ENCODE assay signal across 1 cellular context in the genomic region with DNA sequence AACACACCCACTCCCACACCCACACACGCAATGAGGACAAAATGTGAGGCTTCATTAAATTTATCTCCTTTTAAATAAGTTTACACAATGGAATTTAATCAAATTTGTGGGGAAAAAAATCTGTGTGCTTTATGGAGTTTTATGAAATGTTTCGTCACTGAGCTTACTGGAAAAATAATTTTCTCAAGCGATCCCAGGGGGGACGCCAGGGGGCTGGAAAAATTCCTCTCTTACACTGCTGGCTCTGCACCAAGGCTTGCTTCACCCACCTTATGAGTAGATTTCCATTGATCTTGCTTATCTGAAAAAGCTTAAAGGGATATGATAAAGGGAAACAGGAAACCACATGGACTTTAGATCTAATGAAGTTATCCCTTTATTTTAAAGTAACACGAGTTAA.
TF ChIP-seq lines count a peak whose summit lies in the region.

No MANE protein-coding gene starts in this region.

TF ChIP-seq in HepG2, 621 proteins besides CTCF, POLR2A, EP300 and RAD21 (continued from another document):
- TF ChIP-seq, protein P1, sequence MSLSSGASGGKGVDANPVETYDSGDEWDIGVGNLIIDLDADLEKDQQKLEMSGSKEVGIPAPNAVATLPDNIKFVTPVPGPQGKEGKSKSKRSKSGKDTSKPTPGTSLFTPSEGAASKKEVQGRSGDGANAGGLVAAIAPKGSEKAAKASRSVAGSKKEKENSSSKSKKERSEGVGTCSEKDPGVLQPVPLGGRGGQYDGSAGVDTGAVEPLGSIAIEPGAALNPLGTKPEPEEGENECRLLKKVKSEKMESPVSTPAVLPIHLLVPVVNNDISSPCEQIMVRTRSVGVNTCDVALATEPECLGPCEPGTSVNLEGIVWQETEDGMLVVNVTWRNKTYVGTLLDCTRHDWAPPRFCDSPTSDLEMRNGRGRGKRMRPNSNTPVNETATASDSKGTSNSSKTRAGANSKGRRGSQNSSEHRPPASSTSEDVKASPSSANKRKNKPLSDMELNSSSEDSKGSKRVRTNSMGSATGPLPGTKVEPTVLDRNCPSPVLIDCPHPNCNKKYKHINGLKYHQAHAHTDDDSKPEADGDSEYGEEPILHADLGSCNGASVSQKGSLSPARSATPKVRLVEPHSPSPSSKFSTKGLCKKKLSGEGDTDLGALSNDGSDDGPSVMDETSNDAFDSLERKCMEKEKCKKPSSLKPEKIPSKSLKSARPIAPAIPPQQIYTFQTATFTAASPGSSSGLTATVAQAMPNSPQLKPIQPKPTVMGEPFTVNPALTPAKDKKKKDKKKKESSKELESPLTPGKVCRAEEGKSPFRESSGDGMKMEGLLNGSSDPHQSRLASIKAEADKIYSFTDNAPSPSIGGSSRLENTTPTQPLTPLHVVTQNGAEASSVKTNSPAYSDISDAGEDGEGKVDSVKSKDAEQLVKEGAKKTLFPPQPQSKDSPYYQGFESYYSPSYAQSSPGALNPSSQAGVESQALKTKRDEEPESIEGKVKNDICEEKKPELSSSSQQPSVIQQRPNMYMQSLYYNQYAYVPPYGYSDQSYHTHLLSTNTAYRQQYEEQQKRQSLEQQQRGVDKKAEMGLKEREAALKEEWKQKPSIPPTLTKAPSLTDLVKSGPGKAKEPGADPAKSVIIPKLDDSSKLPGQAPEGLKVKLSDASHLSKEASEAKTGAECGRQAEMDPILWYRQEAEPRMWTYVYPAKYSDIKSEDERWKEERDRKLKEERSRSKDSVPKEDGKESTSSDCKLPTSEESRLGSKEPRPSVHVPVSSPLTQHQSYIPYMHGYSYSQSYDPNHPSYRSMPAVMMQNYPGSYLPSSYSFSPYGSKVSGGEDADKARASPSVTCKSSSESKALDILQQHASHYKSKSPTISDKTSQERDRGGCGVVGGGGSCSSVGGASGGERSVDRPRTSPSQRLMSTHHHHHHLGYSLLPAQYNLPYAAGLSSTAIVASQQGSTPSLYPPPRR (CRISPR knock-in tag; IDR thresholded peaks at IDR 0.05; ENCODE audit: borderline replicate concordance) = no peak
- TF ChIP-seq SMAD1 (CRISPR knock-in tag; IDR thresholded peaks at IDR 0.05; ENCODE audit: borderline replicate concordance, low read depth) (no peak), ZBTB20 (CRISPR knock-in tag; IDR thresholded peaks at IDR 0.05; ENCODE audit: borderline replicate concordance, low read depth) (no peak), ELF1 (CRISPR knock-in tag; IDR thresholded peaks at IDR 0.05) (no peak), HNRNPK (IDR thresholded peaks at IDR 0.05; ENCODE audit: low read depth, low read length, poor library complexity, severe bottlenecking) (no peak), HNRNPH1 (optimal IDR thresholded peaks at IDR 0.05; ENCODE audit: low read depth, low read length) (no peak), ZNF550 (CRISPR knock-in tag; IDR thresholded peaks at IDR 0.05; ENCODE audit: borderline replicate concordance) (no peak), ZNF792 (CRISPR knock-in tag; IDR thresholded peaks at IDR 0.05) (no peak)
- TF ChIP-seq, protein P2, sequence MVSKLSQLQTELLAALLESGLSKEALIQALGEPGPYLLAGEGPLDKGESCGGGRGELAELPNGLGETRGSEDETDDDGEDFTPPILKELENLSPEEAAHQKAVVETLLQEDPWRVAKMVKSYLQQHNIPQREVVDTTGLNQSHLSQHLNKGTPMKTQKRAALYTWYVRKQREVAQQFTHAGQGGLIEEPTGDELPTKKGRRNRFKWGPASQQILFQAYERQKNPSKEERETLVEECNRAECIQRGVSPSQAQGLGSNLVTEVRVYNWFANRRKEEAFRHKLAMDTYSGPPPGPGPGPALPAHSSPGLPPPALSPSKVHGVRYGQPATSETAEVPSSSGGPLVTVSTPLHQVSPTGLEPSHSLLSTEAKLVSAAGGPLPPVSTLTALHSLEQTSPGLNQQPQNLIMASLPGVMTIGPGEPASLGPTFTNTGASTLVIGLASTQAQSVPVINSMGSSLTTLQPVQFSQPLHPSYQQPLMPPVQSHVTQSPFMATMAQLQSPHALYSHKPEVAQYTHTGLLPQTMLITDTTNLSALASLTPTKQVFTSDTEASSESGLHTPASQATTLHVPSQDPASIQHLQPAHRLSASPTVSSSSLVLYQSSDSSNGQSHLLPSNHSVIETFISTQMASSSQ (IDR thresholded peaks at IDR 0.05; ENCODE audit: low read depth) = no peak
- TF ChIP-seq, protein P2 (CRISPR knock-in tag; IDR thresholded peaks at IDR 0.05; ENCODE audit: borderline replicate concordance) = no peak
- TF ChIP-seq, protein P3, sequence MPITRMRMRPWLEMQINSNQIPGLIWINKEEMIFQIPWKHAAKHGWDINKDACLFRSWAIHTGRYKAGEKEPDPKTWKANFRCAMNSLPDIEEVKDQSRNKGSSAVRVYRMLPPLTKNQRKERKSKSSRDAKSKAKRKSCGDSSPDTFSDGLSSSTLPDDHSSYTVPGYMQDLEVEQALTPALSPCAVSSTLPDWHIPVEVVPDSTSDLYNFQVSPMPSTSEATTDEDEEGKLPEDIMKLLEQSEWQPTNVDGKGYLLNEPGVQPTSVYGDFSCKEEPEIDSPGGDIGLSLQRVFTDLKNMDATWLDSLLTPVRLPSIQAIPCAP (CRISPR knock-in tag; IDR thresholded peaks at IDR 0.05; ENCODE audit: low read depth) = no peak
- TF ChIP-seq, protein P4, sequence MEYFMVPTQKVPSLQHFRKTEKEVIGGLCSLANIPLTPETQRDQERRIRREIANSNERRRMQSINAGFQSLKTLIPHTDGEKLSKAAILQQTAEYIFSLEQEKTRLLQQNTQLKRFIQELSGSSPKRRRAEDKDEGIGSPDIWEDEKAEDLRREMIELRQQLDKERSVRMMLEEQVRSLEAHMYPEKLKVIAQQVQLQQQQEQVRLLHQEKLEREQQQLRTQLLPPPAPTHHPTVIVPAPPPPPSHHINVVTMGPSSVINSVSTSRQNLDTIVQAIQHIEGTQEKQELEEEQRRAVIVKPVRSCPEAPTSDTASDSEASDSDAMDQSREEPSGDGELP (IDR thresholded peaks at IDR 0.05; ENCODE audit: borderline replicate concordance, low read depth) = no peak
- TF ChIP-seq, protein P5, sequence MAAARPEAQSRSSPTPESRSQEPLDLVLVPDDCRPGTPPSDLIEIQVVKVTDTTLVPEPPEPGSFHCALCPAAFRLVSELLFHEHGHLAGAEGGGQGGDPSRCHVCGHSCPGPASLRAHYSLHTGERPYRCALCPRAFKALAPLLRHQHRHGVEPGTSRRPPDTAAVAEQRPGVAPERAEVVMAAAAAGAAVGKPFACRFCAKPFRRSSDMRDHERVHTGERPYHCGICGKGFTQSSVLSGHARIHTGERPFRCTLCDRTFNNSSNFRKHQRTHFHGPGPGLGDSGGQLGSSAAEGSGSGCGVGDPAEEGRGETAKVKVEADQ (CRISPR knock-in tag; IDR thresholded peaks at IDR 0.05; ENCODE audit: borderline replicate concordance) = no peak
